Comparison of ENCODE assay signal across 24 cellular contexts in genomic region chr17:28115046-28115445, GRCh38.
"Had no signal": no experiment of that assay in that cellular context is flagged by ENCODE, and none has a peak within 500 bp of the region (broad histone marks: within the 10 kb centered on the region; RNA-seq: fewer than 3 reads in every experiment).

No MANE protein-coding gene starts in this region.

- H3K9me3 ChIP-seq: esophagus squamous epithelium, neutrophil, spleen, stomach, thoracic aorta, transverse colon had no signal

- H3K36me3 ChIP-seq: esophagus squamous epithelium, gastroesophageal sphincter, neutrophil, spleen, stomach, thoracic aorta, transverse colon had no signal

- H3K27ac ChIP-seq: esophagus squamous epithelium, gastroesophageal sphincter, neutrophil, stomach, thoracic aorta, transverse colon had no signal

- H3K4me3 ChIP-seq: dorsolateral prefrontal cortex, esophagus squamous epithelium, gastroesophageal sphincter, lung, spleen, stomach, thoracic aorta, transverse colon had no signal

- H3K27me3 ChIP-seq: dorsolateral prefrontal cortex, esophagus squamous epithelium, gastroesophageal sphincter, neutrophil, spleen, stomach, transverse colon had no signal

- DNase-seq: cortex of kidney; dorsolateral prefrontal cortex; effector memory CD4-positive, alpha-beta T cell; esophagus squamous epithelium; foreskin fibroblast; glutamatergic neuron; immature natural killer cell; left colon; left ventricle myocardium superior; mesenchymal stem cell; naive thymus-derived CD4-positive, alpha-beta T cell; posterior cingulate gyrus; spleen; stimulated activated CD4-positive, alpha-beta T cell treated with anti-CD3 and anti-CD28 coated beads, Interleukin-15, amount 100 ng/mL, for 24 hours; stimulated activated CD4-positive, alpha-beta T cell treated with anti-CD3 and anti-CD28 coated beads, Interleukin-1b, Interleukin-23, amount 100 ng/mL, for 48 hours; stimulated activated CD4-positive, alpha-beta T cell treated with anti-CD3 and anti-CD28 coated beads, Interleukin-4, amount 100 ng/mL, for 4 hours; stimulated activated naive B cell treated with anti-CD40 and anti-IgM and Interleukin-4, amounts not matched to agents 10 μg/mL and 1 μg/mL and 100 μg/mL, for 72 hours; stomach; substantia nigra; transverse colon had no signal
